In the genomic region with DNA sequence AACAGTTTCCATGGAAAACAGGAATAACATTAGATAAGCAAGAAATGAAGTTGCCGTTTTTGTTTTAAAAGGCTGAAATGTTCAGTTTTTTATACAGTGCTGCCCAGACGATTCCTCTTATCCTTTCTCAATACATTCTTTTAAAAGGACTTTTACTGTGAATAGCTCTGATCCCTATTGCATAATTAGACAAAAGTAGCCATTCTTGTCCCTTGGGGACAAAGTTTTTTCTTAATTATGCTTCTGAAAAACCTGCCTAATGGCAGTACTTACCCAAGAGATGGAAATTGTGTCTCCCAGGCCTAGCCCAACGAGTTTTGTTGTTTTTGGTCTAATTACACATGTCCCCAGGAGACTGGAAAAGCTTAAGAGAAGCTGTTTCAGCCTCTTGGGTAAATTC, we compare ENCODE assay signal across 20 cellular contexts. TPM values are rescaled to one million over a fixed set of nuclear protein-coding genes. Genes with fewer than 3 reads are reported as not detected.
DNase-seq lines count a peak whose midpoint lies in the region; ATAC-seq and TF ChIP-seq lines count a peak whose summit lies in the region.
"Had no signal": no experiment of that assay in that cellular context is flagged by ENCODE, and none has a peak within 500 bp of the region (broad histone marks: within the 10 kb centered on the region; RNA-seq: fewer than 3 reads in every experiment).

No MANE protein-coding gene starts in this region.

- no peaks in the 10 kb centered on the region for H3K27me3 ChIP-seq in body of pancreas
- H3K27me3 ChIP-seq in skeletal muscle tissue (ENCODE audit: control insufficient read depth in 3 of 3, insufficient read depth in 3 of 3, low read length in 3 of 3) = no peaks in the 10 kb centered on the region

- H3K4me3 ChIP-seq in AG10803 (ENCODE audit: low read length) (no peak overlapping the region), body of pancreas (no peak overlapping the region), skeletal muscle tissue (ENCODE audit: low read length in 3 of 3) (no peak overlapping the region)
- H3K4me3 ChIP-seq: GM12878, skin epidermis had no signal

- no peak for TF ChIP-seq POLR2A in body of pancreas (IDR thresholded peaks at IDR 0.05)

- H3K9me3 ChIP-seq in body of pancreas (no peaks in the 10 kb centered on the region), skeletal muscle tissue (ENCODE audit: control insufficient read depth in 3 of 3, low read length in 3 of 3) (no peaks in the 10 kb centered on the region)

- H3K4me1 ChIP-seq in body of pancreas = no peaks in the 10 kb centered on the region
- peaks cover 0 to 13% (median 5%) of the 10 kb centered on the region in 3 donors for H3K4me1 ChIP-seq in skeletal muscle tissue (ENCODE audit: control insufficient read depth in 3 of 3, insufficient read depth in 3 of 3, low read length in 3 of 3)

- DNase-seq in AG10803 (ENCODE audit: low read depth) (peak; percentile 51), body of pancreas (no peak), left cardiac atrium (no peak), NCI-H2107 (lab: John Stamatoyannopoulos, UW) (no peak)
- DNase-seq in activated CD4-positive, alpha-beta T cell treated with anti-CD3 and anti-CD28 coated beads for 1 hour = no peak
- no peak for DNase-seq in stimulated activated CD8-positive, alpha-beta memory T cell treated with anti-CD3 and anti-CD28 coated beads, Interleukin-4, amount 100 ng/mL, for 48 hours
- DNase-seq: activated CD4-positive, alpha-beta memory T cell treated with anti-CD3 and anti-CD28 coated beads, Interleukin-2, amount 10 ng/mL, durations not matched to agents 7 days and 5 days; activated T-cell treated with anti-CD3 and anti-CD28 coated beads, Interleukin-2, amount 50 U/mL, for 72 hours; islet precursor cell; KG1; nucleus accumbens; stimulated activated naive CD4-positive, alpha-beta T cell; SW 1271 had no signal

- ATAC-seq in body of pancreas (peak; percentile 35), left cardiac atrium (peak; percentile 49 to 82), HG03280 (IDR thresholded peaks at IDR 0.05; ENCODE audit: unreplicated experiment) (no peak)
- ATAC-seq: activated T-cell treated with anti-CD3 and anti-CD28 coated beads, Interleukin-2, amount 50 U/mL, for 72 hours; GM12878; Panc1 had no signal

- H3K9ac ChIP-seq in skeletal muscle tissue (ENCODE audit: low read depth in 1 of 3, low read length in 3 of 3) = no peak overlapping the region

- H3K27ac ChIP-seq in body of pancreas (no peak overlapping the region), skeletal muscle tissue (ENCODE audit: low read depth, low read length) (peak overlapping the region; percentile 15)
- H3K27ac ChIP-seq: epithelial cell of prostate had no signal

- intact Hi-C loops in body of pancreas (cut with DNase I) = no loop called here
- intact Hi-C loops in left cardiac atrium (cut with DNase I) = no loop called here

- TF ChIP-seq CTCF in AG10803 (conservative IDR thresholded peaks at IDR 0.05; ENCODE audit: low read length) (no peak), body of pancreas (IDR thresholded peaks at IDR 0.05) (no peak)

- peaks cover 4 to 30% of the 10 kb centered on the region in 2 donors for H3K36me3 ChIP-seq in body of pancreas (replicated peaks in 1 of 2; ENCODE audit: insufficient read depth in 1 of 2, low read depth in 2 of 2)
- peaks cover 32 to 65% (median 55%) of the 10 kb centered on the region in 3 donors for H3K36me3 ChIP-seq in skeletal muscle tissue (ENCODE audit: control insufficient read depth in 3 of 3, insufficient read depth in 3 of 3, low read length in 3 of 3)

- WGBS in body of pancreas, 2 donors = 61 to 63% methylated on average over 3 of the region's 3 CpGs

RNA-seq across cellular contexts. Expression of a gene that starts 27.6 kb away (rescaled TPM):
- total RNA-seq in body of pancreas (under 1 TPM; 0.78 to 0.99 TPM), left cardiac atrium (1 to 10 TPM; 3.6 to 6.5 TPM), skeletal muscle tissue (0.52 TPM)
- total RNA-seq: activated CD4-positive, alpha-beta memory T cell treated with anti-CD3 and anti-CD28 coated beads, Interleukin-2, amount 10 ng/mL, durations not matched to agents 7 days and 5 days; mononuclear cell had no signal
